Comparison of ENCODE assay signal across 15 cellular contexts in the genomic region with DNA sequence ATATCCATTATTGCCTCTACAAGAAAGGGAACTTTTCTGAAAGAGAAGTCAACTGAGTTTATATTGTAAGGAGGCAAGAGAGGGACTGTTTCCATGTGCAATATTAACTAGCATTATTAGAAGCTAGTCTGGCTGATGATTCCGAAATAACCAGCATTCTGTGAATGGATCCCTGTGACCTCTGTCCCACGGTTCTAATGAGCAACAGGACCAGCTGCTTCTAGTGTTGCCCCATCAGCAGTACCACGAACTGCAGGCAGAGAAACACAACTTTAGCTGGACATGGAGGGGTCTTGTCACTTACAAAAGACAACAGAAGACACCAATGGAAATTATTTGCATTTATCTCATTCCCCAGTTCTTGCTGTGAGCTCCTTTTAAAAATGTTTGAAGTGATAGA.
"Had no signal": no experiment of that assay in that cellular context is flagged by ENCODE, and none has a peak within 500 bp of the region (broad histone marks: within the 10 kb centered on the region; RNA-seq: fewer than 3 reads in every experiment).

No MANE protein-coding gene starts in this region.

- H3K27me3 ChIP-seq: heart left ventricle, sigmoid colon, testis, transverse colon had no signal

- DNase-seq: central memory CD4-positive, alpha-beta T cell; cortex of kidney; effector memory CD4-positive, alpha-beta T cell; heart left ventricle; hippocampal formation; psoas muscle; sigmoid colon; stimulated activated CD4-positive, alpha-beta T cell treated with anti-CD3 and anti-CD28 coated beads, Interleukin-4, amount 100 ng/mL, for 1 hour; stimulated activated CD8-positive, alpha-beta memory T cell treated with anti-CD3 and anti-CD28 coated beads, Interleukin-4, amount 100 ng/mL, for 48 hours; testis; transverse colon had no signal

- H3K27me3 Mint-ChIP-seq: natural killer cell treated with Interleukin-12 subunit alpha and Interleukin-12 subunit beta and Interleukin-15 and Interleukin-18, amount 100 ng/mL, for 72 hours; stimulated activated naive CD8-positive, alpha-beta T cell treated with anti-CD3 and anti-CD28 coated beads, Interleukin-15, Interleukin-2, amounts not matched to agents 100 ng/mL and 50 ng/mL, for 24 hours had no signal

- H3K4me1 Mint-ChIP-seq: stimulated activated effector memory CD8-positive, alpha-beta T cell treated with anti-CD3 and anti-CD28 coated beads, Interleukin-12 subunit alpha, Interleukin-12 subunit beta, amount 100 ng/mL, for 72 hours had no signal

- H3K9me3 ChIP-seq: testis, transverse colon had no signal

- H3K4me3 Mint-ChIP-seq: natural killer cell treated with Interleukin-12 subunit alpha and Interleukin-12 subunit beta and Interleukin-15 and Interleukin-18, amount 100 ng/mL, for 72 hours; stimulated activated effector memory CD8-positive, alpha-beta T cell treated with anti-CD3 and anti-CD28 coated beads, Interleukin-12 subunit alpha, Interleukin-12 subunit beta, amount 100 ng/mL, for 72 hours; stimulated activated naive CD8-positive, alpha-beta T cell treated with anti-CD3 and anti-CD28 coated beads, Interleukin-15, Interleukin-2, amounts not matched to agents 100 ng/mL and 50 ng/mL, for 24 hours had no signal

- ATAC-seq: esophagus mucosa; heart left ventricle; natural killer cell treated with Interleukin-12 subunit alpha and Interleukin-12 subunit beta and Interleukin-15 and Interleukin-18, amount 100 ng/mL, for 72 hours; psoas muscle; stimulated activated effector memory CD8-positive, alpha-beta T cell treated with anti-CD3 and anti-CD28 coated beads, Interleukin-12 subunit alpha, Interleukin-12 subunit beta, amount 100 ng/mL, for 72 hours had no signal

- H3K4me3 ChIP-seq: heart left ventricle, psoas muscle, sigmoid colon, testis, transverse colon had no signal

- H3K36me3 Mint-ChIP-seq: natural killer cell treated with Interleukin-12 subunit alpha and Interleukin-12 subunit beta and Interleukin-15 and Interleukin-18, amount 100 ng/mL, for 72 hours; stimulated activated effector memory CD8-positive, alpha-beta T cell treated with anti-CD3 and anti-CD28 coated beads, Interleukin-12 subunit alpha, Interleukin-12 subunit beta, amount 100 ng/mL, for 72 hours had no signal

- H3K27ac Mint-ChIP-seq: natural killer cell treated with Interleukin-12 subunit alpha and Interleukin-12 subunit beta and Interleukin-15 and Interleukin-18, amount 100 ng/mL, for 72 hours; stimulated activated effector memory CD8-positive, alpha-beta T cell treated with anti-CD3 and anti-CD28 coated beads, Interleukin-12 subunit alpha, Interleukin-12 subunit beta, amount 100 ng/mL, for 72 hours; stimulated activated naive CD8-positive, alpha-beta T cell treated with anti-CD3 and anti-CD28 coated beads, Interleukin-15, Interleukin-2, amounts not matched to agents 100 ng/mL and 50 ng/mL, for 24 hours had no signal

- H3K4me1 ChIP-seq: psoas muscle, sigmoid colon had no signal

- H3K9me3 Mint-ChIP-seq: stimulated activated effector memory CD8-positive, alpha-beta T cell treated with anti-CD3 and anti-CD28 coated beads, Interleukin-12 subunit alpha, Interleukin-12 subunit beta, amount 100 ng/mL, for 72 hours; stimulated activated naive CD8-positive, alpha-beta T cell treated with anti-CD3 and anti-CD28 coated beads, Interleukin-15, Interleukin-2, amounts not matched to agents 100 ng/mL and 50 ng/mL, for 24 hours had no signal

- H3K36me3 ChIP-seq: heart left ventricle, sigmoid colon, transverse colon had no signal

- H3K27ac ChIP-seq: heart left ventricle, psoas muscle, sigmoid colon, testis, transverse colon had no signal
